In genomic region chr2:85319811-85320210, GRCh38 we compare ENCODE assay signal across 16 cellular contexts. TPM values are rescaled to one million over a fixed set of nuclear protein-coding genes. Genes with fewer than 3 reads are reported as not detected.
DNase-seq lines count a peak whose midpoint lies in the region; ATAC-seq and TF ChIP-seq lines count a peak whose summit lies in the region.
"Had no signal": no experiment of that assay in that cellular context is flagged by ENCODE, and none has a peak within 500 bp of the region (broad histone marks: within the 10 kb centered on the region; RNA-seq: fewer than 3 reads in every experiment).

No MANE protein-coding gene starts in this region.

- H3F3A ChIP-seq in GM23338 (replicated peaks; ENCODE audit: low read depth), result no peaks in the 10 kb centered on the region; the same call in none of the 2 replicates

- no peaks in the 10 kb centered on the region for H3K9me2 ChIP-seq in GM23338 (ENCODE audit: insufficient read depth)

- no peak overlapping the region for H2AFZ ChIP-seq in mammary epithelial cell (ENCODE audit: low read depth, low read length)
- H2AFZ ChIP-seq in GM23338, result no peak overlapping the region

- H3K4me2 ChIP-seq in mammary epithelial cell (ENCODE audit: insufficient read depth, low read depth, low read length) (no peak overlapping the region), GM23338 (no peak overlapping the region)

- ATAC-seq in GM21717 (IDR thresholded peaks at IDR 0.05; ENCODE audit: unreplicated experiment), result no peak
- no peak for ATAC-seq in GM23338
- ATAC-seq in HG02840 (IDR thresholded peaks at IDR 0.05; ENCODE audit: low FRiP score, unreplicated experiment), result no peak
- ATAC-seq: activated CD4-positive, CD25-positive, alpha-beta regulatory T cell treated with anti-CD3 and anti-CD28 coated beads, Interleukin-2, amount 50 U/mL, for 24 hours had no signal

- no peaks in the 10 kb centered on the region for H3K9me3 ChIP-seq in mammary epithelial cell (replicated peaks; ENCODE audit: insufficient read depth, low read length)

- dilution Hi-C loops in mammary epithelial cell (cut with HindIII; ENCODE audit: low sequenced_read_pairs), result loop anchor here (10.0 kb wide), 1 partner anchor 255 kb away; the partner anchor contains the start of gene VAMP8

- H3K27ac Mint-ChIP-seq in MCF 10A (ENCODE audit: low read depth, unreplicated experiment), result peak overlapping the region; percentile 54
- peak overlapping the region; percentile 82 for H3K27ac Mint-ChIP-seq in activated CD4-positive, alpha-beta memory T cell treated with anti-CD3 and anti-CD28 coated beads for 36 hours
- peak overlapping the region in 5 of 6 donors; percentile 47 to 88 (median 70) for H3K27ac Mint-ChIP-seq in immature natural killer cell
- H3K27ac Mint-ChIP-seq in GM23338, result no peak overlapping the region
- H3K27ac Mint-ChIP-seq: nephron progenitor cell had no signal

- 100% methylated on average over 4 of the region's 4 CpGs for WGBS in mammary epithelial cell (ENCODE audit: low coverage, missing lambda C conversion rate)

- CTCF ChIA-PET in MCF 10A (lab: Yijun Ruan, JAX), result interaction anchor here (0.6 to 2.4 kb wide), 6 partner anchors 17 to 567 kb away, joined by 3 to 8 read pairs (median 4); no protein-coding TSS in a partner anchor
- CTCF ChIA-PET in mammary epithelial cell (lab: Charles Lee; ENCODE audit: low non-redundant PET), result no interaction called here
- CTCF ChIA-PET in activated CD4-positive, alpha-beta memory T cell treated with anti-CD3 and anti-CD28 coated beads for 36 hours (lab: Charles Lee), result interaction anchor here (0.7 to 4.0 kb wide), 4 partner anchors 8 to 318 kb away, joined by 3 to 28 read pairs (median 4); partner anchors contain the start of gene TGOLN2

- H4K20me1 ChIP-seq in mammary epithelial cell (ENCODE audit: insufficient read depth, low read length) (no peaks in the 10 kb centered on the region), GM23338 (replicated peaks; ENCODE audit: insufficient read depth) (peaks cover 19% of the 10 kb centered on the region)

- intact Hi-C loops in MCF 10A (cut with micrococcal nuclease) (no loop called here), mammary epithelial cell (cut with micrococcal nuclease) (no loop called here)
- intact Hi-C loops in activated CD4-positive, alpha-beta memory T cell treated with anti-CD3 and anti-CD28 coated beads for 36 hours (cut with micrococcal nuclease), result no loop called here

- H3K36me3 Mint-ChIP-seq in MCF 10A (ENCODE audit: insufficient read depth, unreplicated experiment), result peaks cover 83% of the 10 kb centered on the region
- H3K36me3 Mint-ChIP-seq in activated CD4-positive, alpha-beta memory T cell treated with anti-CD3 and anti-CD28 coated beads for 36 hours, result peaks cover 75% of the 10 kb centered on the region
- peaks cover 30 to 69% (median 44%) of the 10 kb centered on the region in 3 donors for H3K36me3 Mint-ChIP-seq in immature natural killer cell
- H3K36me3 Mint-ChIP-seq in GM23338 (ENCODE audit: low read depth), result peaks cover 71% of the 10 kb centered on the region

- in situ Hi-C loops in mammary epithelial cell (cut with MboI; ENCODE audit: low sequenced_read_pairs in 2 of 2), result no loop called here

- H3K4me1 ChIP-seq in mammary epithelial cell (ENCODE audit: insufficient read depth, low read length), result peaks cover 3% of the 10 kb centered on the region
- no peaks in the 10 kb centered on the region for H3K4me1 ChIP-seq in GM23338 (ENCODE audit: insufficient read depth)

- POLR2A ChIA-PET in MCF 10A (lab: Yijun Ruan, JAX), result interaction anchor here (0.5 to 1.4 kb wide), 4 partner anchors 8 to 158 kb away, joined by 3 to 7 read pairs (median 4); partner anchors contain the start of genes ELMOD3, RETSAT and TGOLN2
- POLR2A ChIA-PET in activated CD4-positive, alpha-beta memory T cell treated with anti-CD3 and anti-CD28 coated beads for 36 hours (lab: Charles Lee), result interaction anchor here (1.0 to 3.2 kb wide), 7 partner anchors 7 to 231 kb away, joined by 3 to 25 read pairs (median 8); partner anchors contain the start of genes ELMOD3, MAT2A, RETSAT and TGOLN2

- H3K27ac ChIP-seq in mammary epithelial cell (ENCODE audit: insufficient read depth, low read depth, low read length) (no peak overlapping the region), GM23338 (ENCODE audit: low read depth) (no peak overlapping the region)

- H3K9ac ChIP-seq in mammary epithelial cell (ENCODE audit: insufficient read depth, low read length), result no peak overlapping the region

- no peaks in the 10 kb centered on the region for H3K27me3 ChIP-seq in mammary epithelial cell (ENCODE audit: insufficient read depth, low read length)
- H3K27me3 ChIP-seq in GM23338 (ENCODE audit: insufficient read depth), result no peaks in the 10 kb centered on the region

- H3K4me1 Mint-ChIP-seq in MCF 10A (ENCODE audit: insufficient read depth, unreplicated experiment), result peaks cover 26% of the 10 kb centered on the region
- peaks cover 71% of the 10 kb centered on the region for H3K4me1 Mint-ChIP-seq in activated CD4-positive, alpha-beta memory T cell treated with anti-CD3 and anti-CD28 coated beads for 36 hours (ENCODE audit: low read depth)
- peaks cover 73 to 78% of the 10 kb centered on the region in 2 donors for H3K4me1 Mint-ChIP-seq in immature natural killer cell
- peaks cover under 1% of the 10 kb centered on the region; the same call in 1 of the 3 replicates for H3K4me1 Mint-ChIP-seq in GM23338

- H3K4me3 Mint-ChIP-seq in MCF 10A (ENCODE audit: unreplicated experiment) (no peak overlapping the region), immature natural killer cell (peak overlapping the region in 3 of 5 donors; percentile 7 to 48 (median 11)), GM23338 (no peak overlapping the region)
- no peak overlapping the region for H3K4me3 Mint-ChIP-seq in activated CD4-positive, alpha-beta memory T cell treated with anti-CD3 and anti-CD28 coated beads for 36 hours
- H3K4me3 Mint-ChIP-seq: nephron progenitor cell had no signal

- no peak for DNase-seq in MCF 10A (ENCODE audit: unreplicated experiment)
- DNase-seq in mammary epithelial cell, result no peak
- no peak for DNase-seq in activated CD4-positive, alpha-beta memory T cell treated with anti-CD3 and anti-CD28 coated beads for 36 hours
- DNase-seq in immature natural killer cell, result no peak
- DNase-seq in GM23338 (ENCODE audit: low spot score), result no peak
- DNase-seq: cortex of kidney, DMS153, erythroblast, NCI-H187 treated with DMSO at 0.1 percent for 48 hours, NCI-H446 treated with DMSO at 0.1 percent for 48 hours, nephron progenitor cell, retina, substantia nigra had no signal

- H3K4me3 ChIP-seq in mammary epithelial cell (replicated peaks in 1 of 3; ENCODE audit: insufficient read depth in 1 of 3, low read depth in 2 of 3, low read length in 3 of 3) (no peak overlapping the region), GM23338 (no peak overlapping the region)

- H3K79me2 ChIP-seq in mammary epithelial cell (ENCODE audit: insufficient read depth, low read length) (peaks cover 63% of the 10 kb centered on the region), GM23338 (replicated peaks; ENCODE audit: insufficient read depth) (peaks cover 25% of the 10 kb centered on the region)

- no peaks in the 10 kb centered on the region for H3K27me3 Mint-ChIP-seq in MCF 10A (ENCODE audit: insufficient read depth, unreplicated experiment)
- no peaks in the 10 kb centered on the region for H3K27me3 Mint-ChIP-seq in activated CD4-positive, alpha-beta memory T cell treated with anti-CD3 and anti-CD28 coated beads for 36 hours
- H3K27me3 Mint-ChIP-seq in immature natural killer cell (ENCODE audit: low read depth in 3 of 3), result peaks cover 0 to 3% (median 0%) of the 10 kb centered on the region in 3 donors
- H3K27me3 Mint-ChIP-seq in GM23338 (ENCODE audit: insufficient read depth, low read depth, poor library complexity), result peaks cover 10% of the 10 kb centered on the region

- H3K9me3 Mint-ChIP-seq in MCF 10A (ENCODE audit: unreplicated experiment), result no peaks in the 10 kb centered on the region
- no peaks in the 10 kb centered on the region for H3K9me3 Mint-ChIP-seq in activated CD4-positive, alpha-beta memory T cell treated with anti-CD3 and anti-CD28 coated beads for 36 hours
- H3K9me3 Mint-ChIP-seq in immature natural killer cell, result no peaks in the 10 kb centered on the region
- H3K9me3 Mint-ChIP-seq in GM23338, result no peaks in the 10 kb centered on the region
- H3K9me3 Mint-ChIP-seq: nephron progenitor cell had no signal

- H3K36me3 ChIP-seq in mammary epithelial cell (ENCODE audit: insufficient read depth, low read length), result peaks cover 25% of the 10 kb centered on the region
- H3K36me3 ChIP-seq in GM23338 (ENCODE audit: insufficient read depth), result peaks cover 38% of the 10 kb centered on the region

- BruUV-seq in MCF 10A (replicated peaks; lab: Mats Ljungman, UMichigan), result no TSS peak
- no TSS peak for BruUV-seq in mammary epithelial cell (replicated peaks; lab: Mats Ljungman, UMichigan)

- TF ChIP-seq CTCF in MCF 10A (IDR thresholded peaks at IDR 0.05; ENCODE audit: unreplicated experiment) (no peak), mammary epithelial cell (conservative IDR thresholded peaks at IDR 0.05 in 1 of 2, IDR thresholded peaks at IDR 0.05 in 1 of 2; ENCODE audit: extremely low read depth in 1 of 2, insufficient read depth in 1 of 2, low read depth in 1 of 2, low read length in 2 of 2) (no peak), GM23338 (conservative IDR thresholded peaks at IDR 0.05; ENCODE audit: low read depth in 2 of 2) (no peak)

RNA-seq across cellular contexts. Expression of gene TGOLN2, which starts 8.0 kb away (rescaled TPM):
- total RNA-seq in MCF 10A (2022), result 62.9 and 65.5 TPM in 2 replicates
- total RNA-seq in mammary epithelial cell, result 10 to 100 TPM; 64.8 to 83.0 TPM
- 42.8 TPM for polyA plus RNA-seq in mammary epithelial cell
- 54.5 TPM for polyA minus RNA-seq in mammary epithelial cell
- total RNA-seq in activated CD4-positive, alpha-beta memory T cell treated with anti-CD3 and anti-CD28 coated beads for 36 hours, result 10 to 100 TPM; 84.8 to 85.9 TPM
- polyA plus RNA-seq in immature natural killer cell, result 10 to 100 TPM; 28.7 to 75.4 (median 36.4) TPM
- total RNA-seq in GM23338 (2014; rRNA removed; shearing (Covaris generic)), result 48.3 and 49.4 TPM in 2 replicates
- 17.8 and 20.8 TPM in 2 replicates for polyA plus RNA-seq in GM23338 (2016; fragmentation: Nextera tagmentation; extraction: Ambion mirVana)

RNA-seq across cellular contexts. Expression of gene RETSAT, which starts 34.5 kb away (rescaled TPM):
- total RNA-seq in MCF 10A (2022) (59.2 and 60.4 TPM in 2 replicates), mammary epithelial cell (100 to 1,000 TPM in 1 of 2 donors, 10 to 100 TPM in 1; 94.7 to 157 TPM)
- polyA plus RNA-seq in mammary epithelial cell (62.0 TPM), immature natural killer cell (10 to 100 TPM; 13.7 to 28.1 (median 23.4) TPM), GM23338 (2016; fragmentation: Nextera tagmentation; extraction: Ambion mirVana) (2.3 and 2.6 TPM in 2 replicates)
- polyA minus RNA-seq in mammary epithelial cell, result 90.5 TPM
- 10 to 100 TPM; 22.6 to 22.8 TPM for total RNA-seq in activated CD4-positive, alpha-beta memory T cell treated with anti-CD3 and anti-CD28 coated beads for 36 hours
- total RNA-seq in GM23338 (2014; rRNA removed; shearing (Covaris generic)), result 12.5 and 16.4 TPM in 2 replicates

RNA-seq across cellular contexts. Expression of gene ELMOD3, which starts 34.8 kb away (rescaled TPM):
- 16.2 and 16.7 TPM in 2 replicates for total RNA-seq in MCF 10A (2022)
- 10 to 100 TPM; 17.5 to 23.0 TPM for total RNA-seq in mammary epithelial cell
- 14.3 TPM for polyA plus RNA-seq in mammary epithelial cell
- 13.5 TPM for polyA minus RNA-seq in mammary epithelial cell
- total RNA-seq in activated CD4-positive, alpha-beta memory T cell treated with anti-CD3 and anti-CD28 coated beads for 36 hours, result 10 to 100 TPM; 11.1 to 15.0 TPM
- 10 to 100 TPM; 10.9 to 17.7 (median 14.0) TPM for polyA plus RNA-seq in immature natural killer cell
- 7.1 and 8.9 TPM in 2 replicates for total RNA-seq in GM23338 (2014; rRNA removed; shearing (Covaris generic))
- 5.9 and 8.6 TPM in 2 replicates for polyA plus RNA-seq in GM23338 (2016; fragmentation: Nextera tagmentation; extraction: Ambion mirVana)

Comparison
In these comparisons a context has a peak if more than half of its experiments do, and no peak if none do; other contexts are left out.
1. H3K4me3 Mint-ChIP-seq: peak in immature natural killer cell (3 of 5); none in MCF 10A (single experiment), activated CD4-positive, alpha-beta memory T cell treated with anti-CD3 and anti-CD28 coated beads for 36 hours (single experiment) and GM23338 (single experiment).